In the genomic region with DNA sequence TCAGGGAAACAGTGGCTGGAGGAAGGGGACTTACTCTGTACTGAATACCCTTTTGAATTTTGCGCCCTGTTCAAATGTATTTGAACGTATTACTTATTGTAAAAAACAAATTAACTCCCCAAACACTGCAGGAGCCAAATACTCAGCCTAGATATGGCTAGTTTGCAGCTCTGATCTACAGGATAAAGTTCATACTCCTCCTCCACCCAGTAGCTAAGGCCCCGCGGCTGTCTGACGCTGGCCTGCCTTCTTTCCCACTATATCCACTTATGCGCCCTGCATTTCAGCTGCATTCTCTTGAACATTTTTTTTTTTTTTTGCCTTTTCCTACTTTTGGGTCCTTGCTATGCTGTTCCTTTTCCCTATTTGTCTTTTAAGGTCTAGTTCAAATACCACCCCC, we compare ENCODE assay signal across 21 cellular contexts. TPM values are rescaled to one million over a fixed set of nuclear protein-coding genes. Genes with fewer than 3 reads are reported as not detected.
A peak's percentile ranks its signal among the peaks of the same experiment; 100 is the strongest.
DNase-seq lines count a peak whose midpoint lies in the region; TF ChIP-seq lines count a peak whose summit lies in the region.
"Had no signal": no experiment of that assay in that cellular context is flagged by ENCODE, and none has a peak within 500 bp of the region (broad histone marks: within the 10 kb centered on the region; RNA-seq: fewer than 3 reads in every experiment).

No MANE protein-coding gene starts in this region.

- no peak for TF ChIP-seq EP300 in stomach (IDR thresholded peaks at IDR 0.05)

- 91 to 95% methylated on average over 4 to 6 of the region's 6 CpGs for WGBS in endodermal cell (ENCODE audit: insufficient coverage in 1 of 2, insufficient read length in 1 of 2), 2 experiments
- WGBS in liver = 43% methylated on average over 6 of the region's 6 CpGs
- WGBS in stomach, 5 donors = 26 to 62% (median 50%) methylated on average over 6 of the region's 6 CpGs

- TF ChIP-seq RAD21 in liver (IDR thresholded peaks at IDR 0.05) = no peak

- H3K9me3 Mint-ChIP-seq in endodermal cell = no peaks in the 10 kb centered on the region
- H3K9me3 Mint-ChIP-seq in activated naive CD8-positive, alpha-beta T cell treated with anti-CD3 and anti-CD28 coated beads for 36 hours = no peaks in the 10 kb centered on the region
- H3K9me3 Mint-ChIP-seq: CD4-positive, alpha-beta memory T cell had no signal

- H3K36me3 Mint-ChIP-seq in endodermal cell (ENCODE audit: low read depth) = peaks cover 24% of the 10 kb centered on the region
- peaks cover 9% of the 10 kb centered on the region for H3K36me3 Mint-ChIP-seq in activated naive CD8-positive, alpha-beta T cell treated with anti-CD3 and anti-CD28 coated beads for 36 hours

- H3K27ac ChIP-seq in endodermal cell (ENCODE audit: low read depth, low read length) (no peak overlapping the region), liver (ENCODE audit: low read depth in 1 of 2, low read length in 2 of 2) (no peak overlapping the region), stomach (peak overlapping the region in 3 of 5 donors; percentile 10 to 44 (median 22))
- H3K27ac ChIP-seq: BLaER1 had no signal

- TF ChIP-seq CTCF in endodermal cell (conservative IDR thresholded peaks at IDR 0.05) (no peak), liver (IDR thresholded peaks at IDR 0.05; ENCODE audit: low read depth, low read length, missing input control) (no peak), stomach (IDR thresholded peaks at IDR 0.05) (no peak)

- H3K4me1 Mint-ChIP-seq in endodermal cell = peaks cover 11% of the 10 kb centered on the region
- H3K4me1 Mint-ChIP-seq in activated naive CD8-positive, alpha-beta T cell treated with anti-CD3 and anti-CD28 coated beads for 36 hours = peaks cover 5% of the 10 kb centered on the region

- no peaks in the 10 kb centered on the region for H3K27me3 ChIP-seq in adipocyte (replicated peaks; ENCODE audit: control insufficient read depth, insufficient read depth, low read length)
- H3K27me3 ChIP-seq in endodermal cell (ENCODE audit: control insufficient read depth, insufficient read depth, low read length, poor library complexity, severe bottlenecking) = no peaks in the 10 kb centered on the region
- H3K27me3 ChIP-seq in liver (ENCODE audit: control insufficient read depth in 4 of 4, insufficient read depth in 4 of 4, low read length in 3 of 4) = no peaks in the 10 kb centered on the region
- no peaks in the 10 kb centered on the region for H3K27me3 ChIP-seq in stomach
- H3K27me3 ChIP-seq in MG63 = no peaks in the 10 kb centered on the region
- H3K27me3 ChIP-seq: BLaER1 had no signal

- H3K36me3 ChIP-seq in adipocyte (ENCODE audit: control insufficient read depth, insufficient read depth, low read length, severe bottlenecking) = peaks cover 20% of the 10 kb centered on the region
- H3K36me3 ChIP-seq in endodermal cell (ENCODE audit: control insufficient read depth, insufficient read depth, low read length) = peaks cover 33% of the 10 kb centered on the region
- peaks cover 0 to 16% (median 2%) of the 10 kb centered on the region in 4 donors for H3K36me3 ChIP-seq in liver (ENCODE audit: control insufficient read depth in 4 of 4, insufficient read depth in 3 of 4, low read depth in 1 of 4, low read length in 3 of 4)
- peaks cover 0 to 36% (median 25%) of the 10 kb centered on the region in 4 donors for H3K36me3 ChIP-seq in stomach
- peaks cover 49% of the 10 kb centered on the region for H3K36me3 ChIP-seq in MG63

- H3K9me3 ChIP-seq in adipocyte (ENCODE audit: control insufficient read depth, low read length) (no peaks in the 10 kb centered on the region), endodermal cell (ENCODE audit: control insufficient read depth, low read length) (no peaks in the 10 kb centered on the region), liver (ENCODE audit: control insufficient read depth in 4 of 4, low read length in 3 of 4) (no peaks in the 10 kb centered on the region), stomach (no peaks in the 10 kb centered on the region), MG63 (no peaks in the 10 kb centered on the region)
- H3K9me3 ChIP-seq: BLaER1, SK-N-SH had no signal

- TF ChIP-seq POLR2A in stomach (IDR thresholded peaks at IDR 0.05) = no peak

- H3K4me3 Mint-ChIP-seq in endodermal cell = no peak overlapping the region
- no peak overlapping the region for H3K4me3 Mint-ChIP-seq in activated naive CD8-positive, alpha-beta T cell treated with anti-CD3 and anti-CD28 coated beads for 36 hours
- H3K4me3 Mint-ChIP-seq: CD4-positive, alpha-beta memory T cell had no signal

- intact Hi-C loops in stomach (cut with DNase I; ENCODE audit: low total_unique reads) = no loop called here

- no peak for DNase-seq in adipocyte (ENCODE audit: low read depth)
- no peak for DNase-seq in endodermal cell
- no peak for DNase-seq in stomach
- no peak for DNase-seq in MG63
- DNase-seq in HuH-7 (ENCODE audit: low spot score) = no peak
- no peak for DNase-seq in activated naive CD8-positive, alpha-beta T cell treated with anti-CD3 and anti-CD28 coated beads for 36 hours
- DNase-seq: CD4-positive, alpha-beta memory T cell; DND-41; KBM-7; NCI-H1092 treated with DMSO at 0.1 percent for 48 hours; NCI-H1436 treated with DMSO at 0.1 percent for 48 hours; NCI-H1930; NCI-H2227 treated with DMSO at 0.1 percent for 48 hours; NCI-H510A treated with DMSO at 0.1 percent for 48 hours; NCI-H748 treated with DMSO at 0.1 percent for 48 hours; SIG-M5; SK-N-SH had no signal

- H3K4me1 ChIP-seq in adipocyte (ENCODE audit: control insufficient read depth, insufficient read depth, low read length) (peaks cover 38% of the 10 kb centered on the region), endodermal cell (ENCODE audit: control insufficient read depth, insufficient read depth, low read length) (peaks cover 2% of the 10 kb centered on the region), liver (ENCODE audit: control insufficient read depth in 4 of 4, insufficient read depth in 4 of 4, low read length in 3 of 4) (peaks cover 0 to 14% (median 7%) of the 10 kb centered on the region in 4 donors), stomach (peaks cover 4 to 59% (median 37%) of the 10 kb centered on the region in 4 donors)

- H3K27ac Mint-ChIP-seq in endodermal cell = peak overlapping the region; percentile 0
- no peak overlapping the region for H3K27ac Mint-ChIP-seq in activated naive CD8-positive, alpha-beta T cell treated with anti-CD3 and anti-CD28 coated beads for 36 hours
- H3K27ac Mint-ChIP-seq: CD4-positive, alpha-beta memory T cell had no signal

- H3K27me3 Mint-ChIP-seq in endodermal cell (ENCODE audit: insufficient read depth) = no peaks in the 10 kb centered on the region
- no peaks in the 10 kb centered on the region for H3K27me3 Mint-ChIP-seq in activated naive CD8-positive, alpha-beta T cell treated with anti-CD3 and anti-CD28 coated beads for 36 hours
- H3K27me3 Mint-ChIP-seq: CD4-positive, alpha-beta memory T cell had no signal

- H3K4me3 ChIP-seq in adipocyte (ENCODE audit: low read length) (no peak overlapping the region), endodermal cell (ENCODE audit: low read length) (no peak overlapping the region), liver (ENCODE audit: low read depth in 1 of 3, low read length in 3 of 3) (no peak overlapping the region), stomach (no peak overlapping the region), MG63 (no peak overlapping the region)
- H3K4me3 ChIP-seq: BLaER1, GM12878 had no signal

- peak overlapping the region; percentile 47 for H3K9ac ChIP-seq in adipocyte (ENCODE audit: low read length)
- no peak overlapping the region for H3K9ac ChIP-seq in endodermal cell (ENCODE audit: extremely low read depth, low read length, poor library complexity, severe bottlenecking)
- H3K9ac ChIP-seq in liver (ENCODE audit: low read depth in 1 of 2, low read length in 2 of 2) = no peak overlapping the region
- H3K9ac ChIP-seq: BLaER1, SK-N-SH had no signal

TF ChIP-seq in liver, 16 proteins besides CTCF, POLR2A, EP300 and RAD21:
- no peak for TF ChIP-seq YY1 (IDR thresholded peaks at IDR 0.05)
- peak; percentile 71 to 75 for TF ChIP-seq HNF4A (conservative IDR thresholded peaks at IDR 0.05)
- TF ChIP-seq HNF4G (IDR thresholded peaks at IDR 0.05) = peak; percentile 12
- peak; percentile 31 for TF ChIP-seq SP1 (IDR thresholded peaks at IDR 0.05)

RNA-seq across cellular contexts. Expression of gene GSS, which starts 6.5 kb away (rescaled TPM):
- total RNA-seq in endodermal cell (10 to 100 TPM; 60.8 to 71.3 TPM), liver (10 to 100 TPM; 20.8 to 38.8 TPM), stomach (100 to 1,000 TPM in 1 of 5 donors, 10 to 100 TPM in 4; 18.1 to 199 (median 54.6) TPM)
- polyA plus RNA-seq in endodermal cell (2013, experiment 1 of 2) = 43.8 TPM
- polyA plus RNA-seq in endodermal cell (2013, experiment 2 of 2) = 41.5 TPM
- polyA plus RNA-seq in liver (10 to 100 TPM; 33.2 to 37.6 TPM), stomach (10 to 100 TPM; 41.5 to 45.8 (median 41.6) TPM)
- 94.2 and 107 TPM in 2 replicates for total RNA-seq in MG63 (2014; rRNA removed; shearing (Covaris generic); ENCODE audit: low replicate concordance)
- total RNA-seq in activated naive CD8-positive, alpha-beta T cell treated with anti-CD3 and anti-CD28 coated beads for 36 hours = 10 to 100 TPM; 48.0 to 50.3 TPM

RNA-seq across cellular contexts. Expression of gene MYH7B, which starts 6.5 kb away (rescaled TPM):
- under 1 TPM; 0.37 to 0.49 TPM for total RNA-seq in endodermal cell
- polyA plus RNA-seq in endodermal cell (2013, experiment 1 of 2) = 0.78 TPM
- polyA plus RNA-seq in endodermal cell (2013, experiment 2 of 2) = 0.62 TPM
- under 1 TPM; 0.25 to 0.33 TPM for total RNA-seq in liver
- polyA plus RNA-seq in liver = under 1 TPM; 0.12 to 0.24 TPM
- 1 to 10 TPM in 1 of 5 donors, under 1 TPM in 2, not detected in 2; 0.45 to 1.5 (median 0.58) TPM for total RNA-seq in stomach
- under 1 TPM; 0.15 to 0.68 (median 0.60) TPM for polyA plus RNA-seq in stomach
- total RNA-seq in MG63 (2014; rRNA removed; shearing (Covaris generic); ENCODE audit: low replicate concordance) = not detected in 2 replicates
- total RNA-seq in activated naive CD8-positive, alpha-beta T cell treated with anti-CD3 and anti-CD28 coated beads for 36 hours = under 1 TPM; 0.30 to 0.33 TPM
- total RNA-seq: H4 had no signal

Comparison
In these comparisons a context has a peak if more than half of its experiments do, and no peak if none do; other contexts are left out.
1. H3K27ac ChIP-seq: peak in stomach (3 of 5); none in endodermal cell (single experiment) and liver (0 of 2).